ENCODE assay signal across 29 cellular contexts in genomic region chr7:138770904-138771303, GRCh38. TPM values are rescaled to one million over a fixed set of nuclear protein-coding genes. Genes with fewer than 3 reads are reported as not detected.
DNase-seq lines count a peak whose midpoint lies in the region; ATAC-seq and TF ChIP-seq lines count a peak whose summit lies in the region.
"Had no signal": no experiment of that assay in that cellular context is flagged by ENCODE, and none has a peak within 500 bp of the region (broad histone marks: within the 10 kb centered on the region; RNA-seq: fewer than 3 reads in every experiment).

No MANE protein-coding gene starts in this region.

- H3K27ac Mint-ChIP-seq in MCF 10A (ENCODE audit: low read depth, unreplicated experiment) = no peak overlapping the region
- H3K27ac Mint-ChIP-seq: CD14-positive monocyte; CD4-positive, alpha-beta memory T cell; CD4-positive, CD25-positive, alpha-beta regulatory T cell had no signal

- H2BK5ac ChIP-seq in IMR-90 (ENCODE audit: low read depth, low read length, poor library complexity, severe bottlenecking) = no peak overlapping the region

- no peak for TF ChIP-seq CTCF in IMR-90 (conservative IDR thresholded peaks at IDR 0.05; ENCODE audit: low read depth, low read length)
- no peak for TF ChIP-seq CTCF in spleen (IDR thresholded peaks at IDR 0.05 in 8 of 11, conservative IDR thresholded peaks at IDR 0.05 in 3 of 11)
- no peak for TF ChIP-seq CTCF in GM10266 (IDR thresholded peaks at IDR 0.05; ENCODE audit: control insufficient read depth, insufficient read depth, low read depth, missing control alignments)
- no peak for TF ChIP-seq CTCF in MCF 10A (IDR thresholded peaks at IDR 0.05; ENCODE audit: unreplicated experiment)

- no peaks in the 10 kb centered on the region for H3K4me1 Mint-ChIP-seq in MCF 10A (ENCODE audit: insufficient read depth, unreplicated experiment)
- H3K4me1 Mint-ChIP-seq: CD4-positive, alpha-beta memory T cell; CD4-positive, CD25-positive, alpha-beta regulatory T cell had no signal

- H2AK9ac ChIP-seq in IMR-90 (replicated peaks; ENCODE audit: low read depth, low read length, poor library complexity) = no peak overlapping the region

- no peak overlapping the region for H3K9ac ChIP-seq in IMR-90 (ENCODE audit: low read depth, low read length)
- H3K9ac ChIP-seq: BLaER1 had no signal

- no peaks in the 10 kb centered on the region for H3K27me3 Mint-ChIP-seq in MCF 10A (ENCODE audit: insufficient read depth, unreplicated experiment)

- no peaks in the 10 kb centered on the region for H3K9me1 ChIP-seq in IMR-90 (ENCODE audit: insufficient read depth, low read length)

- H3K9me3 ChIP-seq in IMR-90 (ENCODE audit: control insufficient read depth, insufficient read depth, low read length) (no peaks in the 10 kb centered on the region), spleen (no peaks in the 10 kb centered on the region)
- H3K9me3 ChIP-seq: BE2C had no signal

- in situ Hi-C loops in IMR-90 (cut with MboI; ENCODE audit: low sequenced_read_pairs) (no loop called here), SK-MEL-5 (cut with HindIII; ENCODE audit: low pct_unique_long_range_greater_than_20kb, low sequenced_read_pairs) (no loop called here)

- no peaks in the 10 kb centered on the region for H3K36me3 Mint-ChIP-seq in MCF 10A (ENCODE audit: insufficient read depth, unreplicated experiment)
- H3K36me3 Mint-ChIP-seq: CD14-positive monocyte; CD4-positive, alpha-beta memory T cell; CD4-positive, CD25-positive, alpha-beta regulatory T cell; CD8-positive, alpha-beta memory T cell had no signal

- no peaks in the 10 kb centered on the region for H3K9me3 Mint-ChIP-seq in MCF 10A (ENCODE audit: unreplicated experiment)
- H3K9me3 Mint-ChIP-seq: CD4-positive, alpha-beta memory T cell; CD4-positive, CD25-positive, alpha-beta regulatory T cell; CD8-positive, alpha-beta memory T cell had no signal

- no peak for TF ChIP-seq POLR2A in IMR-90 (IDR thresholded peaks at IDR 0.05; ENCODE audit: low read depth, low read length)
- no peak for TF ChIP-seq POLR2A in spleen (IDR thresholded peaks at IDR 0.05)

- no peak overlapping the region for H3K23ac ChIP-seq in IMR-90 (ENCODE audit: low read depth, low read length)

- dilution Hi-C loops in IMR-90 (cut with HindIII; ENCODE audit: low sequenced_read_pairs, unreplicated experiment) = no loop called here

- H2AK5ac ChIP-seq in IMR-90 (ENCODE audit: low read depth, low read length) = no peak overlapping the region

- H2BK15ac ChIP-seq in IMR-90 (ENCODE audit: low read depth, low read length) = no peak overlapping the region

- H3K27ac ChIP-seq in IMR-90 (ENCODE audit: insufficient read depth, low read length) = no peak overlapping the region
- H3K27ac ChIP-seq in spleen = no peak overlapping the region
- H3K27ac ChIP-seq: BLaER1 had no signal

- no peak overlapping the region for H3K56ac ChIP-seq in IMR-90 (ENCODE audit: extremely low read depth, insufficient read depth, low read length)

- TF ChIP-seq RAD21 in IMR-90 (IDR thresholded peaks at IDR 0.05; ENCODE audit: low read length) = no peak

- H2AFZ ChIP-seq in IMR-90 (replicated peaks; ENCODE audit: low read length, poor library complexity) = no peak overlapping the region

- no peak overlapping the region for H3K4ac ChIP-seq in IMR-90 (ENCODE audit: low read depth, low read length)

- no CpG with 5 or more reads among the region's 8 CpGs for WGBS in IMR-90 (ENCODE audit: extremely low coverage in 2 of 2, insufficient read length in 1 of 2), 2 experiments
- WGBS in spleen, 5 donors = 90 to 95% (median 92%) methylated on average over 8 of the region's 8 CpGs

- POLR2A ChIA-PET in IMR-90 (lab: Charles Lee; ENCODE audit: unreplicated experiment) (no interaction called here), MCF 10A (lab: Yijun Ruan, JAX) (no interaction called here)

- intact Hi-C loops in IMR-90 (cut with micrococcal nuclease) = no loop called here
- intact Hi-C loops in spleen (cut with DNase I; ENCODE audit: low total_unique reads) = no loop called here
- intact Hi-C loops in posterior vena cava (cut with DNase I) = no loop called here
- intact Hi-C loops in MCF 10A (cut with micrococcal nuclease) = no loop called here

- H2BK120ac ChIP-seq in IMR-90 (ENCODE audit: low read depth, low read length) = no peak overlapping the region

- H2BK20ac ChIP-seq in IMR-90 (ENCODE audit: low read depth, low read length) = no peak overlapping the region

- H3K27me3 ChIP-seq in IMR-90 (ENCODE audit: control insufficient read depth, insufficient read depth, low read length) (peaks cover 3% of the 10 kb centered on the region; the same call in 1 of the 2 replicates), spleen (replicated peaks in 1 of 7) (peaks cover 0 to 10% (median 0%) of the 10 kb centered on the region in 7 donors)
- H3K27me3 ChIP-seq: BE2C, BLaER1 had no signal

- H3K36me3 ChIP-seq in IMR-90 (ENCODE audit: control insufficient read depth, insufficient read depth, low read length) (no peaks in the 10 kb centered on the region), spleen (no peaks in the 10 kb centered on the region)
- H3K36me3 ChIP-seq: BE2C, BLaER1 had no signal

- DNase-seq in HuH-7 (ENCODE audit: low spot score) (peak; percentile 65), IMR-90 (no peak), SK-MEL-5 (ENCODE audit: low read depth, low spot score) (peak; percentile 26), spleen (peak; percentile 23), GM10266 (ENCODE audit: extremely low spot score) (no peak), posterior vena cava (ENCODE audit: low spot score) (no peak), MCF 10A (ENCODE audit: unreplicated experiment) (no peak)
- DNase-seq in stimulated activated CD4-positive, alpha-beta T cell treated with anti-CD3 and anti-CD28 coated beads, Interleukin-4, amount 100 ng/mL, for 24 hours = no peak
- DNase-seq: 8988T; ACHN; BE2C; C1 segment of cervical spinal cord; CD4-positive, alpha-beta memory T cell; CD4-positive, CD25-positive, alpha-beta regulatory T cell; CD8-positive, alpha-beta memory T cell; COR-L47; DMS 273 treated with DMSO at 0.1 percent for 48 hours; DMS153; DMS53; DMS79; DND-41; EL; GDM1 had no signal

- no peak overlapping the region for H4K91ac ChIP-seq in IMR-90 (ENCODE audit: insufficient read depth, low read depth, low read length)

- CTCF ChIA-PET in IMR-90 (lab: Yijun Ruan, JAX) (no interaction called here), MCF 10A (lab: Yijun Ruan, JAX) (no interaction called here)

- no peak overlapping the region for H4K8ac ChIP-seq in IMR-90 (ENCODE audit: low read depth in 2 of 2, low read length in 2 of 2)

- no peaks in the 10 kb centered on the region for H3K79me1 ChIP-seq in IMR-90 (ENCODE audit: low read depth in 1 of 2, low read length in 2 of 2)

- H3K18ac ChIP-seq in IMR-90 (ENCODE audit: low read depth, low read length) = no peak overlapping the region

- H4K5ac ChIP-seq in IMR-90 (ENCODE audit: low read depth, low read length) = no peak overlapping the region

- H4K20me1 ChIP-seq in IMR-90 (ENCODE audit: insufficient read depth, low read length) = no peaks in the 10 kb centered on the region
- H4K20me1 ChIP-seq: BLaER1 had no signal

- H3K4me1 ChIP-seq in IMR-90 (ENCODE audit: control insufficient read depth, insufficient read depth, low read length) (no peaks in the 10 kb centered on the region), spleen (no peaks in the 10 kb centered on the region)
- H3K4me1 ChIP-seq: BE2C had no signal

- H3K4me3 Mint-ChIP-seq in MCF 10A (ENCODE audit: unreplicated experiment) = no peak overlapping the region
- H3K4me3 Mint-ChIP-seq: CD14-positive monocyte; CD4-positive, alpha-beta memory T cell; CD4-positive, CD25-positive, alpha-beta regulatory T cell; CD8-positive, alpha-beta memory T cell had no signal

- H3K4me2 ChIP-seq in IMR-90 (ENCODE audit: low read depth, low read length) = no peak overlapping the region

- no peak overlapping the region for H3K4me3 ChIP-seq in IMR-90 (ENCODE audit: insufficient read depth, low read depth, low read length)
- no peak overlapping the region for H3K4me3 ChIP-seq in spleen
- H3K4me3 ChIP-seq: BLaER1 had no signal

- no peak overlapping the region for H3K14ac ChIP-seq in IMR-90 (replicated peaks; ENCODE audit: low read depth, low read length)

- no TSS peak for BruUV-seq in IMR-90 (replicated peaks; lab: Mats Ljungman, UMichigan)
- no TSS peak for BruUV-seq in MCF 10A (replicated peaks; lab: Mats Ljungman, UMichigan)

- no peak for ATAC-seq in IMR-90 (ENCODE audit: low read depth)

TF ChIP-seq in IMR-90, 13 proteins besides CTCF, POLR2A, EP300 and RAD21:
- no peak for TF ChIP-seq MXI1 (IDR thresholded peaks at IDR 0.05; ENCODE audit: borderline replicate concordance, low read depth, low read length)
- peak; percentile 28; the same call in 1 of the 2 replicates for TF ChIP-seq CEBPB (IDR thresholded peaks at IDR 0.05; ENCODE audit: low read depth, low read length)

RNA-seq across cellular contexts. Expression of gene TMEM213, which starts 26.9 kb away (rescaled TPM):
- total RNA-seq in IMR-90 (2012; rRNA removed) = not detected in 2 replicates
- not detected in 2 replicates for polyA plus RNA-seq in IMR-90 (2012; rRNA removed)
- not detected in 2 replicates for polyA plus RNA-seq in IMR-90 (2012; cell fraction: cytosol; rRNA removed)
- not detected in 2 replicates for polyA plus RNA-seq in IMR-90 (2012; cell fraction: nucleus; rRNA removed; ENCODE audit: low replicate concordance)
- total RNA-seq in SK-MEL-5 (2014; rRNA removed; shearing (Covaris generic)) = not detected in 2 replicates
- polyA plus RNA-seq in SK-MEL-5 (2015; cell fraction: cytosol; rRNA removed) = not detected in 2 replicates
- polyA plus RNA-seq in SK-MEL-5 (2015; cell fraction: nucleus; rRNA removed) = 0.04 TPM in 1 of 2 replicates, not detected in the other
- total RNA-seq in spleen = not detected
- polyA plus RNA-seq in spleen = under 1 TPM in 1 of 3 donors, not detected in 2; 0.05 TPM
- not detected for total RNA-seq in posterior vena cava
- total RNA-seq in MCF 10A (2022) = not detected in 2 replicates
- total RNA-seq: A673; CD4-positive, alpha-beta memory T cell; CD4-positive, CD25-positive, alpha-beta regulatory T cell; CD8-positive, alpha-beta memory T cell; Daoy; G401 had no signal
- polyA plus RNA-seq: AG04450; CD14-positive monocyte; CD4-positive, alpha-beta memory T cell had no signal

RNA-seq across cellular contexts. Expression of gene ATP6V0A4, which starts 27.1 kb away (rescaled TPM):
- total RNA-seq in IMR-90 (2012; rRNA removed) (under 0.01 and 0.18 TPM in 2 replicates), spleen (not detected), posterior vena cava (not detected), MCF 10A (2022) (0.40 and 0.64 TPM in 2 replicates)
- polyA plus RNA-seq in IMR-90 (2012; rRNA removed) (0.05 TPM in 1 of 2 replicates, not detected in the other), spleen (not detected)
- polyA plus RNA-seq in IMR-90 (2012; cell fraction: cytosol; rRNA removed) = 0.03 and 0.06 TPM in 2 replicates
- 0.03 and 0.06 TPM in 2 replicates for polyA plus RNA-seq in IMR-90 (2012; cell fraction: nucleus; rRNA removed; ENCODE audit: low replicate concordance)
- total RNA-seq in SK-MEL-5 (2014; rRNA removed; shearing (Covaris generic)) = 269 and 294 TPM in 2 replicates
- 89.6 and 106 TPM in 2 replicates for polyA plus RNA-seq in SK-MEL-5 (2015; cell fraction: cytosol; rRNA removed)
- 22.7 and 32.0 TPM in 2 replicates for polyA plus RNA-seq in SK-MEL-5 (2015; cell fraction: nucleus; rRNA removed)
- total RNA-seq: A673; CD4-positive, alpha-beta memory T cell; CD4-positive, CD25-positive, alpha-beta regulatory T cell; CD8-positive, alpha-beta memory T cell; G401 had no signal
- polyA plus RNA-seq: AG04450; CD14-positive monocyte; CD4-positive, alpha-beta memory T cell; CD4-positive, CD25-positive, alpha-beta regulatory T cell; CD8-positive, alpha-beta memory T cell had no signal

Comparison
In these comparisons a context has a peak if more than half of its experiments do, and no peak if none do; other contexts are left out.
1. DNase-seq: peak in HuH-7 (single experiment), SK-MEL-5 (single experiment) and spleen (single experiment); none in IMR-90 (single experiment), GM10266 (single experiment), posterior vena cava (single experiment), MCF 10A (single experiment) and stimulated activated CD4-positive, alpha-beta T cell treated with anti-CD3 and anti-CD28 coated beads, Interleukin-4, amount 100 ng/mL, for 24 hours (single experiment).
2. RNA of gene ATP6V0A4, which starts 27.1 kb away (total RNA-seq): 269 to 294 TPM in SK-MEL-5; 0.40 to 0.64 TPM in MCF 10A, under 0.01 to 0.18 TPM in IMR-90, not detected in spleen and not detected in posterior vena cava; every median in the first group is over 100 times any median in the second.